Comparison of ENCODE assay signal across 26 cellular contexts in genomic region chr17:41254861-41255260, GRCh38. TPM values are rescaled to one million over a fixed set of nuclear protein-coding genes. Genes with fewer than 3 reads are reported as not detected.
DNase-seq lines count a peak whose midpoint lies in the region; ATAC-seq and TF ChIP-seq lines count a peak whose summit lies in the region.
"Had no signal": no experiment of that assay in that cellular context is flagged by ENCODE, and none has a peak within 500 bp of the region (broad histone marks: within the 10 kb centered on the region; RNA-seq: fewer than 3 reads in every experiment).

No MANE protein-coding gene starts in this region.

- 2 to 56% (median 31%) methylated on average over 1 of the region's 1 CpG for WGBS in heart left ventricle, 4 donors

- intact Hi-C loops in heart left ventricle (cut with DNase I) = no loop called here

- no peaks in the 10 kb centered on the region for H3K4me1 ChIP-seq in heart left ventricle
- H3K4me1 ChIP-seq: BE2C, Peyer's patch had no signal

- no peak overlapping the region for H3K27ac ChIP-seq in heart left ventricle
- H3K27ac ChIP-seq: KMS-11, Peyer's patch, SK-N-MC had no signal

- no peak for TF ChIP-seq CTCF in heart left ventricle (IDR thresholded peaks at IDR 0.05)

- peak; percentile 18 for DNase-seq in EL
- DNase-seq in HCEC 1CT = peak; percentile 20
- DNase-seq in fibroblast of peridontal ligament (ENCODE audit: extremely low read depth) = peak; percentile 30
- DNase-seq in heart left ventricle = no peak
- DNase-seq in globus pallidus (ENCODE audit: low spot score) = no peak
- no peak for DNase-seq in HT-29 (ENCODE audit: low spot score)
- DNase-seq: BE2C; CD8-positive, alpha-beta memory T cell; DMS 273 treated with DMSO at 0.1 percent for 48 hours; DMS79; H9; HFFc6; MM.1S; NCI-H2029; NCI-H446 treated with DMSO at 0.1 percent for 48 hours; NCI-H526; NCI-H82; Peyer's patch; SHP77 treated with DMSO at 0.1 percent for 48 hours had no signal

- H3K9me3 ChIP-seq in heart left ventricle = no peaks in the 10 kb centered on the region
- H3K9me3 ChIP-seq: BE2C, Peyer's patch had no signal

- TF ChIP-seq POLR2A in heart left ventricle (IDR thresholded peaks at IDR 0.05) = no peak

- no peaks in the 10 kb centered on the region for H3K36me3 ChIP-seq in heart left ventricle
- H3K36me3 ChIP-seq: BE2C, Peyer's patch had no signal

- no peak overlapping the region for H3K4me3 ChIP-seq in heart left ventricle
- H3K4me3 ChIP-seq: GM23338, Peyer's patch, SK-N-MC had no signal

- H3K27me3 ChIP-seq in heart left ventricle = peaks cover 0 to 68% (median 12%) of the 10 kb centered on the region in 9 donors
- H3K27me3 ChIP-seq: Peyer's patch had no signal

- ATAC-seq in GM21717 (IDR thresholded peaks at IDR 0.05; ENCODE audit: unreplicated experiment) = no peak
- no peak for ATAC-seq in heart left ventricle
- ATAC-seq: GM23338 had no signal

RNA-seq across cellular contexts. Expression of gene KRTAP9-9, which starts 0.3 kb away (rescaled TPM):
- not detected for total RNA-seq in heart left ventricle
- polyA plus RNA-seq in heart left ventricle = not detected
- total RNA-seq in HT-29 (2014; rRNA removed; shearing (Covaris generic)) = not detected in 2 replicates
- total RNA-seq: A673; CD8-positive, alpha-beta memory T cell; GM23338; H9; HFFc6; Peyer's patch had no signal
- polyA plus RNA-seq: CD14-positive monocyte; CD8-positive, alpha-beta memory T cell; GM23338; IgD-negative memory B cell had no signal

RNA-seq across cellular contexts. Expression of gene KRTAP9-4, which starts 5.4 kb away (rescaled TPM):
- total RNA-seq in heart left ventricle = not detected
- not detected for polyA plus RNA-seq in heart left ventricle
- not detected in 2 replicates for total RNA-seq in HT-29 (2014; rRNA removed; shearing (Covaris generic))
- total RNA-seq: A673; CD8-positive, alpha-beta memory T cell; GM23338; H9; HFFc6; Peyer's patch had no signal
- polyA plus RNA-seq: CD14-positive monocyte; CD8-positive, alpha-beta memory T cell; GM23338; IgD-negative memory B cell had no signal

RNA-seq across cellular contexts. Expression of gene KRTAP9-6, which starts 10.3 kb away (rescaled TPM):
- total RNA-seq in heart left ventricle = not detected
- polyA plus RNA-seq in heart left ventricle = not detected
- total RNA-seq in HT-29 (2014; rRNA removed; shearing (Covaris generic)) = not detected in 2 replicates
- total RNA-seq: A673; CD8-positive, alpha-beta memory T cell; GM23338; H9; HFFc6; Peyer's patch had no signal
- polyA plus RNA-seq: CD14-positive monocyte; CD8-positive, alpha-beta memory T cell; GM23338; IgD-negative memory B cell had no signal

RNA-seq across cellular contexts. Expression of gene KRTAP9-8, which starts 17.1 kb away (rescaled TPM):
- total RNA-seq in heart left ventricle = not detected
- not detected for polyA plus RNA-seq in heart left ventricle
- total RNA-seq in HT-29 (2014; rRNA removed; shearing (Covaris generic)) = not detected in 2 replicates
- total RNA-seq: A673; CD8-positive, alpha-beta memory T cell; GM23338; H9; HFFc6; Peyer's patch had no signal
- polyA plus RNA-seq: CD14-positive monocyte; CD8-positive, alpha-beta memory T cell; GM23338; IgD-negative memory B cell had no signal

RNA-seq across cellular contexts. Expression of gene KRTAP9-7, which starts 20.6 kb away (rescaled TPM):
- not detected for total RNA-seq in heart left ventricle
- not detected for polyA plus RNA-seq in heart left ventricle
- not detected in 2 replicates for total RNA-seq in HT-29 (2014; rRNA removed; shearing (Covaris generic))
- total RNA-seq: A673; CD8-positive, alpha-beta memory T cell; GM23338; H9; HFFc6; Peyer's patch had no signal
- polyA plus RNA-seq: CD14-positive monocyte; CD8-positive, alpha-beta memory T cell; GM23338; IgD-negative memory B cell had no signal

Comparison
In these comparisons a context has a peak if more than half of its experiments do, and no peak if none do; other contexts are left out.
1. DNase-seq: peak in EL (single experiment), HCEC 1CT (single experiment) and fibroblast of peridontal ligament (single experiment); none in heart left ventricle (0 of 5), globus pallidus (single experiment) and HT-29 (single experiment).